ENCODE assay signal across 1 cellular context in genomic region chr1:30904191-30904961, GRCh38.
TF ChIP-seq lines count a peak whose summit lies in the region.

No MANE protein-coding gene starts in this region.

TF ChIP-seq in WTC11, 78 proteins besides CTCF, POLR2A, EP300 and RAD21 (continued from another document):
- TF ChIP-seq ZNF532 (CRISPR knock-in tag; IDR thresholded peaks at IDR 0.05; ENCODE audit: borderline replicate concordance) (no peak), ZNF512 (CRISPR knock-in tag; IDR thresholded peaks at IDR 0.05; ENCODE audit: borderline replicate concordance) (no peak), ZNF281 (CRISPR knock-in tag; IDR thresholded peaks at IDR 0.05) (no peak), ZSCAN18 (CRISPR knock-in tag; IDR thresholded peaks at IDR 0.05) (no peak), RELA (CRISPR knock-in tag; IDR thresholded peaks at IDR 0.05; ENCODE audit: borderline replicate concordance) (no peak), MAX (CRISPR knock-in tag; IDR thresholded peaks at IDR 0.05) (no peak)
